In the genomic region with DNA sequence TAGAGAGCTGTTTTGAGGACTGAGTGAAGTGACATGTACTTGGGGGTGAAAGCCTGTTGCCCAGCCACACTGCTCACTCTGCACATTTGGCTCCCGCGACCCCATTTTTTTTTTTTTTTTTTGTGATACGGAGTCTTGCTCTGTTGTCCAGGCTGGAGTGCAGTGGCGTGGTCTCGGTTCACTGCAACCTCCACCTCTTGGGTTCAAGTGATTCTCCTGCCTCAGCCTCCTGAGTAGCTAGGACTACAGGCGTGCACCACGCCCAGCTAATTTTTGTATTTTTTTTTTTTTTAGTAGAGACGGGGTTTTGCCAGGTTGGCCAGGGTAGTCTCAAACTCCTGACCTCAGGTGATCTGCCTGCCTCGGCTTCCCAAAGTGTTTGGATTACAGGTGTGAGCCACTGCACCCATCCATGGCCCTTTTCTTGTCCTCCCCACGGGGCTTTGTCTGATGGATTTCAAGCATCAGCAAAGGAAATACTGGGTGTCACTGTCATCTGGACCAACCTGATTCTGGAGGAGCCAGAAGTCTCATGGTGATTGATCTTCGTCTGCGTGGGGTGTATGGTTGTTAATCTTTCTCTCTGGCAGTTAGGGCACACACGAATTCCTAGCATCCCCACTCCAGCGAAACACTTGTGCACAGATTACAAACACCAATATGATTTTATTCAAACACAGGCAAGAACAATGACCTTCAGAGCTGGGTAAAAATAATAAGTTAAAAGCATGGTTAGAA, we compare ENCODE assay signal across 19 cellular contexts. TPM values are rescaled to one million over a fixed set of nuclear protein-coding genes. Genes with fewer than 3 reads are reported as not detected.
DNase-seq lines count a peak whose midpoint lies in the region; ATAC-seq, FAIRE-seq and TF ChIP-seq lines count a peak whose summit lies in the region.
"Had no signal": no experiment of that assay in that cellular context is flagged by ENCODE, and none has a peak within 500 bp of the region (broad histone marks: within the 10 kb centered on the region; RNA-seq: fewer than 3 reads in every experiment).

No MANE protein-coding gene starts in this region.

- H3K9me3 ChIP-seq in K562 (replicated peaks; ENCODE audit: control insufficient read depth, insufficient read depth, low read depth, low read length) = no peaks in the 10 kb centered on the region
- H3K9me3 ChIP-seq in smooth muscle cell (replicated peaks; ENCODE audit: low read depth) = no peaks in the 10 kb centered on the region
- H3K9me3 ChIP-seq: A549, heart left ventricle had no signal

- BruUV-seq in K562 (replicated peaks; lab: Mats Ljungman, UMichigan) (no TSS peak), Calu3 (replicated peaks; lab: Mats Ljungman, UMichigan) (no TSS peak)

- no peak overlapping the region for H3K4me3 Mint-ChIP-seq in activated CD4-positive, alpha-beta T cell treated with anti-CD3 and anti-CD28 coated beads, Interleukin-2, amount 10 ng/mL, durations not matched to agents 7 days and 5 days
- no peak overlapping the region for H3K4me3 Mint-ChIP-seq in activated CD4-positive, alpha-beta memory T cell treated with anti-CD3 and anti-CD28 coated beads for 36 hours
- H3K4me3 Mint-ChIP-seq in Calu3 (ENCODE audit: low read depth, unreplicated experiment) = no peak overlapping the region

- no peak for ATAC-seq in K562
- ATAC-seq in HG03135 (IDR thresholded peaks at IDR 0.05; ENCODE audit: unreplicated experiment) = no peak
- ATAC-seq: A549 had no signal

- no peak for TF ChIP-seq EP300 in K562 (IDR thresholded peaks at IDR 0.05; ENCODE audit: low read length)

- DNase-seq in activated CD4-positive, alpha-beta T cell treated with anti-CD3 and anti-CD28 coated beads, Interleukin-2, amount 10 ng/mL, durations not matched to agents 7 days and 5 days = no peak
- DNase-seq in activated CD4-positive, alpha-beta T cell treated with anti-CD3 and anti-CD28 coated beads, Interleukin-2, amount 50 U/mL, for 48 hours = no peak
- peak; percentile 44 for DNase-seq in activated CD4-positive, alpha-beta memory T cell treated with anti-CD3 and anti-CD28 coated beads for 36 hours
- DNase-seq in K562 (ENCODE audit: extremely low read depth in 1 of 4, low spot score in 3 of 4) (peak in 1 of 4 experiments; percentile 44), smooth muscle cell (lab: John Stamatoyannopoulos, UW; ENCODE audit: unreplicated experiment) (no peak), medulla oblongata (ENCODE audit: extremely low spot score) (no peak), Calu3 (no peak)
- DNase-seq: HCEC 1CT, heart left ventricle, mammary epithelial cell, NCI-H1105 treated with DMSO at 0.1 percent for 48 hours, NCI-H2171, NCI-H69 had no signal

- in situ Hi-C loops in K562 (cut with MboI) = no loop called here

- intact Hi-C loops in activated CD4-positive, alpha-beta memory T cell treated with anti-CD3 and anti-CD28 coated beads for 36 hours (cut with micrococcal nuclease) = no loop called here
- intact Hi-C loops in K562 (cut with micrococcal nuclease) (loop anchor here (5.0 kb wide), 1 partner anchor 75 kb away; no protein-coding TSS in a partner anchor), Calu3 (cut with micrococcal nuclease; ENCODE audit: unreplicated experiment) (no loop called here)

- H3F3A ChIP-seq in smooth muscle cell (ENCODE audit: low read depth) = no peaks in the 10 kb centered on the region

- peaks cover 69% of the 10 kb centered on the region for H3K4me1 Mint-ChIP-seq in activated CD4-positive, alpha-beta T cell treated with anti-CD3 and anti-CD28 coated beads, Interleukin-2, amount 10 ng/mL, durations not matched to agents 7 days and 5 days
- peaks cover 90% of the 10 kb centered on the region for H3K4me1 Mint-ChIP-seq in activated CD4-positive, alpha-beta memory T cell treated with anti-CD3 and anti-CD28 coated beads for 36 hours (ENCODE audit: low read depth)
- H3K4me1 Mint-ChIP-seq in Calu3 (ENCODE audit: low read depth, unreplicated experiment) = no peaks in the 10 kb centered on the region

- POLR2A ChIA-PET in activated CD4-positive, alpha-beta T cell treated with anti-CD3 and anti-CD28 coated beads, Interleukin-2, amount 10 ng/mL, durations not matched to agents 7 days and 5 days (lab: Charles Lee) = interaction anchor here (0.5 kb wide), 1 partner anchor 32 kb away, joined by 3 read pairs; no protein-coding TSS in a partner anchor
- POLR2A ChIA-PET in activated CD4-positive, alpha-beta memory T cell treated with anti-CD3 and anti-CD28 coated beads for 36 hours (lab: Charles Lee) = interaction anchor here (0.7 to 6.1 kb wide), 14 partner anchors 7 to 1497 kb away, joined by 3 to 95 read pairs (median 6); a partner anchor contains a TSS
- POLR2A ChIA-PET in K562 (lab: Yijun Ruan, JAX) = interaction anchor here (0.6 to 1.9 kb wide), 6 partner anchors 10 to 74 kb away, joined by 3 to 8 read pairs (median 3); a partner anchor contains a TSS

- H3K27me3 ChIP-seq in K562 (ENCODE audit: control insufficient read depth in 2 of 2, insufficient read depth in 2 of 2, low read length in 2 of 2) (no peaks in the 10 kb centered on the region), smooth muscle cell (ENCODE audit: low read depth) (no peaks in the 10 kb centered on the region)
- H3K27me3 ChIP-seq: heart left ventricle had no signal

- H3K9ac ChIP-seq in K562 (ENCODE audit: insufficient read depth in 1 of 2, low read depth in 2 of 2, low read length in 2 of 2) = peak overlapping the region in 1 of 2 experiments; percentile 17; a peak in 1 of 4 replicates
- H3K9ac ChIP-seq in smooth muscle cell (ENCODE audit: low read depth) = no peak overlapping the region
- H3K9ac ChIP-seq: KMS-11 had no signal

- H3K4me1 ChIP-seq in K562 (replicated peaks in 1 of 2; ENCODE audit: control insufficient read depth in 2 of 2, insufficient read depth in 2 of 2, low read length in 2 of 2) = peaks cover 65 to 68% of the 10 kb centered on the region in 2 experiments
- no peaks in the 10 kb centered on the region for H3K4me1 ChIP-seq in smooth muscle cell (ENCODE audit: low read depth)
- H3K4me1 ChIP-seq: A549 had no signal

- FAIRE-seq in K562 (lab: Jason Lieb, UNC) = no peak
- FAIRE-seq: A549, bronchial epithelial cell, urothelium cell line had no signal

- TF ChIP-seq CTCF in K562 (IDR thresholded peaks at IDR 0.05 in 2 of 3, conservative IDR thresholded peaks at IDR 0.05 in 1 of 3; ENCODE audit: insufficient read depth in 2 of 3, low read depth in 1 of 3, low read length in 3 of 3) (no peak), smooth muscle cell (IDR thresholded peaks at IDR 0.05; ENCODE audit: borderline replicate concordance, insufficient read depth, poor library complexity, severe bottlenecking) (no peak), Calu3 (IDR thresholded peaks at IDR 0.05; ENCODE audit: unreplicated experiment) (no peak)

- H2AFZ ChIP-seq in K562 (ENCODE audit: low read depth, low read length) (peak overlapping the region; percentile 56; the same call in 1 of the 2 replicates), smooth muscle cell (ENCODE audit: low read depth) (no peak overlapping the region)

- H3K36me3 ChIP-seq in K562 (ENCODE audit: control insufficient read depth, insufficient read depth, low read length) (no peaks in the 10 kb centered on the region), smooth muscle cell (ENCODE audit: low read depth) (no peaks in the 10 kb centered on the region)

- peaks cover 33% of the 10 kb centered on the region for H3K36me3 Mint-ChIP-seq in activated CD4-positive, alpha-beta T cell treated with anti-CD3 and anti-CD28 coated beads, Interleukin-2, amount 10 ng/mL, durations not matched to agents 7 days and 5 days (ENCODE audit: low read depth)
- peaks cover 21% of the 10 kb centered on the region for H3K36me3 Mint-ChIP-seq in activated CD4-positive, alpha-beta memory T cell treated with anti-CD3 and anti-CD28 coated beads for 36 hours
- H3K36me3 Mint-ChIP-seq in Calu3 (ENCODE audit: insufficient read depth, unreplicated experiment) = peaks cover 5% of the 10 kb centered on the region

- CTCF ChIA-PET in activated CD4-positive, alpha-beta T cell treated with anti-CD3 and anti-CD28 coated beads, Interleukin-2, amount 10 ng/mL, durations not matched to agents 7 days and 5 days (lab: Charles Lee) = interaction anchor here (0.6 to 1.8 kb wide), 6 partner anchors 12 to 198 kb away, joined by 3 to 5 read pairs (median 3); a partner anchor contains a TSS
- CTCF ChIA-PET in activated CD4-positive, alpha-beta memory T cell treated with anti-CD3 and anti-CD28 coated beads for 36 hours (lab: Charles Lee) = interaction anchor here (0.6 to 2.0 kb wide), 4 partner anchors 7 to 32 kb away, joined by 3 to 7 read pairs (median 4); no protein-coding TSS in a partner anchor
- CTCF ChIA-PET in K562 (lab: Yijun Ruan, JAX; ENCODE audit: low intra/inter-chr PET ratio) (no interaction called here), Calu3 (lab: Charles Lee) (interaction anchor here (0.7 kb wide), 1 partner anchor 482 kb away, joined by 3 read pairs; no protein-coding TSS in a partner anchor)

- peaks cover 5% of the 10 kb centered on the region for H3K9me1 ChIP-seq in K562 (ENCODE audit: control insufficient read depth, insufficient read depth, low read length)

- H3K27ac ChIP-seq in K562 (ENCODE audit: extremely low read depth, low read depth, low read length) = peak overlapping the region; percentile 83
- H3K27ac ChIP-seq in smooth muscle cell (ENCODE audit: low read depth) = peak overlapping the region; percentile 11
- H3K27ac ChIP-seq: A549, KMS-11 had no signal

- H3K4me2 ChIP-seq in K562 (ENCODE audit: insufficient read depth, low read length) (peak overlapping the region; percentile 5; the same call in 1 of the 2 replicates), smooth muscle cell (peak overlapping the region; percentile 39)
- H3K4me2 ChIP-seq: A549, KMS-11 had no signal

- peak overlapping the region; percentile 84 for H3K27ac Mint-ChIP-seq in activated CD4-positive, alpha-beta T cell treated with anti-CD3 and anti-CD28 coated beads, Interleukin-2, amount 10 ng/mL, durations not matched to agents 7 days and 5 days
- peak overlapping the region; percentile 95 for H3K27ac Mint-ChIP-seq in activated CD4-positive, alpha-beta memory T cell treated with anti-CD3 and anti-CD28 coated beads for 36 hours
- no peak overlapping the region for H3K27ac Mint-ChIP-seq in Calu3 (ENCODE audit: unreplicated experiment)

- 43% methylated on average over 11 of the region's 14 CpGs for WGBS in K562 (ENCODE audit: insufficient coverage, low coverage, missing lambda C conversion rate)
- 96% methylated on average over 14 of the region's 14 CpGs for WGBS in smooth muscle cell (ENCODE audit: low lambda C conversion rate)

- H3K9me3 Mint-ChIP-seq in activated CD4-positive, alpha-beta T cell treated with anti-CD3 and anti-CD28 coated beads, Interleukin-2, amount 10 ng/mL, durations not matched to agents 7 days and 5 days = no peaks in the 10 kb centered on the region
- H3K9me3 Mint-ChIP-seq in activated CD4-positive, alpha-beta memory T cell treated with anti-CD3 and anti-CD28 coated beads for 36 hours = no peaks in the 10 kb centered on the region
- H3K9me3 Mint-ChIP-seq in Calu3 (ENCODE audit: low read depth, unreplicated experiment) = no peaks in the 10 kb centered on the region

- H4K20me1 ChIP-seq in K562 (replicated peaks; ENCODE audit: control insufficient read depth, insufficient read depth, low read length) (peaks cover 6% of the 10 kb centered on the region; the same call in 1 of the 2 replicates), smooth muscle cell (ENCODE audit: low read depth) (no peaks in the 10 kb centered on the region)

- no peaks in the 10 kb centered on the region for H3K27me3 Mint-ChIP-seq in activated CD4-positive, alpha-beta T cell treated with anti-CD3 and anti-CD28 coated beads, Interleukin-2, amount 10 ng/mL, durations not matched to agents 7 days and 5 days
- H3K27me3 Mint-ChIP-seq in activated CD4-positive, alpha-beta memory T cell treated with anti-CD3 and anti-CD28 coated beads for 36 hours = no peaks in the 10 kb centered on the region
- H3K27me3 Mint-ChIP-seq in Calu3 (ENCODE audit: unreplicated experiment) = no peaks in the 10 kb centered on the region

- no peak for TF ChIP-seq POLR2A in K562 (conservative IDR thresholded peaks at IDR 0.05)

- H3K79me2 ChIP-seq in K562 (ENCODE audit: control insufficient read depth, insufficient read depth, low read length) = no peaks in the 10 kb centered on the region
- no peaks in the 10 kb centered on the region for H3K79me2 ChIP-seq in smooth muscle cell (ENCODE audit: low read depth)

- H3K4me3 ChIP-seq in K562 (no peak overlapping the region), smooth muscle cell (no peak overlapping the region)
- H3K4me3 ChIP-seq: A549, heart left ventricle had no signal

- no peak for TF ChIP-seq RAD21 in K562 (CRISPR knock-in tag; conservative IDR thresholded peaks at IDR 0.05 in 1 of 2, IDR thresholded peaks at IDR 0.05 in 1 of 2)

RNA-seq across cellular contexts. Expression of a gene that starts 3.4 kb away (rescaled TPM):
- total RNA-seq in activated CD4-positive, alpha-beta T cell treated with anti-CD3 and anti-CD28 coated beads, Interleukin-2, amount 10 ng/mL, durations not matched to agents 7 days and 5 days = 1 to 10 TPM; 2.5 to 3.2 TPM
- 1 to 10 TPM; 1.4 to 2.0 TPM for total RNA-seq in activated CD4-positive, alpha-beta memory T cell treated with anti-CD3 and anti-CD28 coated beads for 36 hours
- 2.3 and 3.3 TPM in 2 replicates for total RNA-seq in K562 (2011; cell fraction: chromatin; rRNA removed; ENCODE audit: low replicate concordance)
- 2.2 and 3.5 TPM in 2 replicates for total RNA-seq in K562 (2011; cell fraction: nucleolus; rRNA removed)
- total RNA-seq in K562 (2011; cell fraction: nucleoplasm; rRNA removed) = 0.84 and 3.1 TPM in 2 replicates
- total RNA-seq in K562 (2014; rRNA removed) (0.05 and 0.94 TPM in 2 replicates), K562 (2014; rRNA removed; fragmentation: Illumina TruSeq; extraction: Trizol) (0.25 and 0.29 TPM in 2 replicates), K562 (2015; rRNA removed; fragmentation: Illumina TruSeq; extraction: Trizol) (0.41 and 0.65 TPM in 2 replicates), K562 (2021) (0.18 and 0.53 TPM in 2 replicates), smooth muscle cell (0.54 and 0.85 TPM in 2 replicates), Calu3 (2022) (1.9 and 3.4 TPM in 2 replicates)
- polyA plus RNA-seq in K562 (2011; rRNA removed) (0.15 and 0.26 TPM in 2 replicates), K562 (2014; fragmentation: Illumina TruSeq; extraction: Trizol) (0.43 and 0.53 TPM in 2 replicates), K562 (2014; fragmentation: Nextera tagmentation; extraction: Ambion mirVana) (not detected), K562 (2014; rRNA removed) (0.04 and 0.21 TPM in 2 replicates), smooth muscle cell (0.57 and 0.88 TPM in 2 replicates)
- polyA plus RNA-seq in K562 (2011; cell fraction: cytosol; rRNA removed) = 0.24 and 0.27 TPM in 2 replicates
- 1.9 and 2.1 TPM in 2 replicates for polyA plus RNA-seq in K562 (2011; cell fraction: nucleus; rRNA removed)
- polyA plus RNA-seq in K562 (2012) = 0.46 and 0.66 TPM in 2 replicates
- polyA minus RNA-seq in K562 (2011; rRNA and poly(A)+ RNA removed) = 0.36 and 0.39 TPM in 2 replicates
- not detected in 2 replicates for polyA minus RNA-seq in K562 (2011; cell fraction: cytosol; rRNA and poly(A)+ RNA removed)
- polyA minus RNA-seq in K562 (2011; cell fraction: nucleus; rRNA and poly(A)+ RNA removed) = 0.81 and 1.00 TPM in 2 replicates

RNA-seq across cellular contexts. Expression of a gene that starts 29.6 kb away (rescaled TPM):
- total RNA-seq in activated CD4-positive, alpha-beta T cell treated with anti-CD3 and anti-CD28 coated beads, Interleukin-2, amount 10 ng/mL, durations not matched to agents 7 days and 5 days = 100 to 1,000 TPM; 326 to 344 TPM
- 100 to 1,000 TPM; 461 to 471 TPM for total RNA-seq in activated CD4-positive, alpha-beta memory T cell treated with anti-CD3 and anti-CD28 coated beads for 36 hours
- total RNA-seq in K562 (2011; cell fraction: chromatin; rRNA removed; ENCODE audit: low replicate concordance) = 125 and 263 TPM in 2 replicates
- 180 and 194 TPM in 2 replicates for total RNA-seq in K562 (2011; cell fraction: nucleolus; rRNA removed)
- total RNA-seq in K562 (2011; cell fraction: nucleoplasm; rRNA removed) = 161 and 172 TPM in 2 replicates
- total RNA-seq in K562 (2014; rRNA removed) = 21.5 and 29.2 TPM in 2 replicates
- 19.6 and 24.1 TPM in 2 replicates for total RNA-seq in K562 (2014; rRNA removed; fragmentation: Illumina TruSeq; extraction: Trizol)
- total RNA-seq in K562 (2015; rRNA removed; fragmentation: Illumina TruSeq; extraction: Trizol) = 19.2 and 25.9 TPM in 2 replicates
- 141 and 152 TPM in 2 replicates for total RNA-seq in K562 (2021)
- 45.6 and 59.3 TPM in 2 replicates for polyA plus RNA-seq in K562 (2011; rRNA removed)
- polyA plus RNA-seq in K562 (2011; cell fraction: cytosol; rRNA removed) = 113 and 142 TPM in 2 replicates
- 52.2 and 60.9 TPM in 2 replicates for polyA plus RNA-seq in K562 (2011; cell fraction: nucleus; rRNA removed)
- 99.1 and 151 TPM in 2 replicates for polyA plus RNA-seq in K562 (2012)
- polyA plus RNA-seq in K562 (2014; fragmentation: Illumina TruSeq; extraction: Trizol) = 147 and 173 TPM in 2 replicates
- 100 to 1,000 TPM in 1 of 2 experiments, 10 to 100 TPM in 1; 95.7 to 216 TPM for polyA plus RNA-seq in K562 (2014; fragmentation: Nextera tagmentation; extraction: Ambion mirVana)
- polyA plus RNA-seq in K562 (2014; rRNA removed) = 84.5 and 87.9 TPM in 2 replicates
- polyA minus RNA-seq in K562 (2011; rRNA and poly(A)+ RNA removed) = 59.5 and 95.2 TPM in 2 replicates
- 107 and 109 TPM in 2 replicates for polyA minus RNA-seq in K562 (2011; cell fraction: cytosol; rRNA and poly(A)+ RNA removed)
- 69.9 and 106 TPM in 2 replicates for polyA minus RNA-seq in K562 (2011; cell fraction: nucleus; rRNA and poly(A)+ RNA removed)
- total RNA-seq in smooth muscle cell = 0.67 and 4.8 TPM in 2 replicates
- polyA plus RNA-seq in smooth muscle cell = 8.2 and 12.7 TPM in 2 replicates
- total RNA-seq in Calu3 (2022) = 14.7 and 16.6 TPM in 2 replicates
- polyA plus RNA-seq: neural cell had no signal
